In genomic region chr20:58374906-58375760, GRCh38 we compare ENCODE assay signal across 15 cellular contexts. TPM values are rescaled to one million over a fixed set of nuclear protein-coding genes. Genes with fewer than 3 reads are reported as not detected.
DNase-seq lines count a peak whose midpoint lies in the region; ATAC-seq and TF ChIP-seq lines count a peak whose summit lies in the region.
"Had no signal": no experiment of that assay in that cellular context is flagged by ENCODE, and none has a peak within 500 bp of the region (broad histone marks: within the 10 kb centered on the region; RNA-seq: fewer than 3 reads in every experiment).

No MANE protein-coding gene starts in this region.

- H3K9me3 ChIP-seq in adrenal gland (replicated peaks in 1 of 3) (no peaks in the 10 kb centered on the region), osteoblast (ENCODE audit: low read depth, low read length) (no peaks in the 10 kb centered on the region)
- H3K9me3 ChIP-seq: esophagus muscularis mucosa had no signal

- ATAC-seq in GM19351 (IDR thresholded peaks at IDR 0.05; ENCODE audit: unreplicated experiment) (no peak), HG03457 (IDR thresholded peaks at IDR 0.05; ENCODE audit: unreplicated experiment) (no peak)
- ATAC-seq: sciatic nerve, T-cell had no signal

- TF ChIP-seq POLR2A in adrenal gland (IDR thresholded peaks at IDR 0.05): no peak

- TF ChIP-seq CTCF in adrenal gland (IDR thresholded peaks at IDR 0.05): no peak
- TF ChIP-seq CTCF in foreskin fibroblast (IDR thresholded peaks at IDR 0.05; ENCODE audit: low read depth, low read length): no peak
- no peak for TF ChIP-seq CTCF in osteoblast (IDR thresholded peaks at IDR 0.05; ENCODE audit: extremely low read depth, low read depth, low read length)

- H4K20me1 ChIP-seq in osteoblast (ENCODE audit: insufficient read depth, low read length): no peaks in the 10 kb centered on the region

- peak overlapping the region; percentile 35 for H3K4me2 ChIP-seq in osteoblast (ENCODE audit: insufficient read depth, low read length)

- no peaks in the 10 kb centered on the region for H3K79me2 ChIP-seq in osteoblast (ENCODE audit: insufficient read depth, low read length)

- DNase-seq in NCI-H146 (lab: John Stamatoyannopoulos, UW) (peak; percentile 29), NCI-H146 treated with DMSO at 0.1 percent for 48 hours (lab: John Stamatoyannopoulos, UW; ENCODE audit: unreplicated experiment) (no peak), adrenal gland (peak in 3 of 7 donors; percentile 16 to 52 (median 45)), foreskin fibroblast (peak; percentile 25 to 59), osteoblast (ENCODE audit: insufficient read length, low spot score, missing footprints) (peak; percentile 68), NCI-H2171 treated with DMSO at 0.1 percent for 48 hours (lab: John Stamatoyannopoulos, UW) (no peak)
- DNase-seq: DMS 273 treated with DMSO at 0.1 percent for 48 hours, Karpas-422, NCI-H526 treated with DMSO at 0.1 percent for 48 hours, T-cell had no signal

- H3K36me3 ChIP-seq in adrenal gland (replicated peaks in 1 of 2) (no peaks in the 10 kb centered on the region), osteoblast (ENCODE audit: insufficient read depth, low read length) (no peaks in the 10 kb centered on the region)
- H3K36me3 ChIP-seq: esophagus muscularis mucosa had no signal

- intact Hi-C loops in adrenal gland (cut with DNase I): no loop called here

- H3K27ac ChIP-seq in adrenal gland (peak overlapping the region in 4 of 5 donors; percentile 40 to 78 (median 50)), osteoblast (ENCODE audit: low read depth, low read length) (no peak overlapping the region)
- H3K27ac ChIP-seq: 22Rv1, esophagus muscularis mucosa had no signal

- WGBS in adrenal gland, 4 donors: 50 to 65% (median 54%) methylated on average over 8 of the region's 8 CpGs

- H2AFZ ChIP-seq in osteoblast (ENCODE audit: low read length): peak overlapping the region; percentile 69

- peaks cover 9 to 18% of the 10 kb centered on the region in 2 donors for H3K4me1 ChIP-seq in adrenal gland (replicated peaks in 1 of 2)
- no peaks in the 10 kb centered on the region for H3K4me1 ChIP-seq in osteoblast (ENCODE audit: insufficient read depth, low read length)
- H3K4me1 ChIP-seq: esophagus muscularis mucosa had no signal

- H3K27me3 ChIP-seq in adrenal gland: no peaks in the 10 kb centered on the region
- H3K27me3 ChIP-seq in osteoblast (ENCODE audit: insufficient read depth, low read length): peaks cover 4% of the 10 kb centered on the region

- H3K4me3 ChIP-seq in adrenal gland (no peak overlapping the region), foreskin fibroblast (ENCODE audit: low read depth in 1 of 2, low read length in 2 of 2) (no peak overlapping the region), osteoblast (ENCODE audit: insufficient read depth, low read length) (peak overlapping the region; percentile 46)
- H3K4me3 ChIP-seq: esophagus muscularis mucosa had no signal

RNA-seq across cellular contexts. Expression of gene VAPB, which starts 13.9 kb away (rescaled TPM):
- total RNA-seq in adrenal gland: 100 to 1,000 TPM in 1 of 8 donors, 10 to 100 TPM in 7; 24.6 to 103 (median 53.2) TPM
- polyA plus RNA-seq in adrenal gland: 100 to 1,000 TPM in 1 of 3 donors, 10 to 100 TPM in 2; 27.0 to 162 (median 33.9) TPM
- total RNA-seq in osteoblast: 12.4 and 14.5 TPM in 2 replicates

Comparison
In these comparisons a context has a peak if more than half of its experiments do, and no peak if none do; other contexts are left out.
1. DNase-seq: peak in NCI-H146 (single experiment), foreskin fibroblast (2 of 2) and osteoblast (single experiment); none in NCI-H146 treated with DMSO at 0.1 percent for 48 hours (single experiment) and NCI-H2171 treated with DMSO at 0.1 percent for 48 hours (single experiment).